In genomic region chr12:21940549-21940948, GRCh38 we compare ENCODE assay signal across 8 cellular contexts. TPM values are rescaled to one million over a fixed set of nuclear protein-coding genes. Genes with fewer than 3 reads are reported as not detected.
A peak's percentile ranks its signal among the peaks of the same experiment; 100 is the strongest.
DNase-seq lines count a peak whose midpoint lies in the region; ATAC-seq, FAIRE-seq and TF ChIP-seq lines count a peak whose summit lies in the region.
"Had no signal": no experiment of that assay in that cellular context is flagged by ENCODE, and none has a peak within 500 bp of the region (broad histone marks: within the 10 kb centered on the region; RNA-seq: fewer than 3 reads in every experiment).

No MANE protein-coding gene starts in this region.

- H3K36me3 ChIP-seq in astrocyte (ENCODE audit: insufficient read depth, low read length) (no peaks in the 10 kb centered on the region), iPS-20b (ENCODE audit: insufficient read depth, low read depth, low read length) (no peaks in the 10 kb centered on the region)

- H3K4me1 ChIP-seq in astrocyte (ENCODE audit: insufficient read depth, low read length) (no peaks in the 10 kb centered on the region), iPS-20b (ENCODE audit: insufficient read depth, low read length) (no peaks in the 10 kb centered on the region)

- H3K9me3 Mint-ChIP-seq in astrocyte (ENCODE audit: unreplicated experiment): no peaks in the 10 kb centered on the region

- no peaks in the 10 kb centered on the region for H4K20me1 ChIP-seq in astrocyte (ENCODE audit: insufficient read depth, low read length)

- no peak overlapping the region for H3K27ac ChIP-seq in astrocyte (ENCODE audit: low read depth, low read length)
- no peak overlapping the region for H3K27ac ChIP-seq in iPS-20b (ENCODE audit: low read length)
- peak overlapping the region in 14 of 21 experiments; percentile 9 to 84 (median 64) for H3K27ac ChIP-seq in skin epidermis

- H3K9me3 ChIP-seq in astrocyte (ENCODE audit: insufficient read depth, low read depth, low read length) (no peaks in the 10 kb centered on the region), iPS-20b (ENCODE audit: insufficient read depth, low read depth, low read length) (no peaks in the 10 kb centered on the region)

- ATAC-seq in HG02885 (IDR thresholded peaks at IDR 0.05; ENCODE audit: poor library complexity, unreplicated experiment) (no peak), HG03280 (IDR thresholded peaks at IDR 0.05; ENCODE audit: unreplicated experiment) (no peak)
- ATAC-seq: GM12878 had no signal

- no peaks in the 10 kb centered on the region for H3K36me3 Mint-ChIP-seq in astrocyte (ENCODE audit: low read depth, unreplicated experiment)

- peak overlapping the region; percentile 96 for H3K4me2 ChIP-seq in astrocyte (ENCODE audit: low read length)

- peaks cover 3% of the 10 kb centered on the region for H3K4me1 Mint-ChIP-seq in astrocyte (ENCODE audit: low read depth, unreplicated experiment)

- H3K27me3 ChIP-seq in astrocyte (ENCODE audit: insufficient read depth, low read length) (peaks cover 3% of the 10 kb centered on the region), iPS-20b (ENCODE audit: insufficient read depth, low read length) (peaks cover 43% of the 10 kb centered on the region)

- TF ChIP-seq CTCF in HFF-Myc (IDR thresholded peaks at IDR 0.05; ENCODE audit: low read depth, low read length, missing control alignments) (no peak), astrocyte (IDR thresholded peaks at IDR 0.05; ENCODE audit: insufficient read depth, low read depth, low read length) (no peak)

- H3K79me2 ChIP-seq in astrocyte (ENCODE audit: insufficient read depth, low read length): no peaks in the 10 kb centered on the region

- peak overlapping the region; percentile 82 for H2AFZ ChIP-seq in astrocyte (ENCODE audit: low read depth, low read length)

- no peak overlapping the region for H3K27ac Mint-ChIP-seq in astrocyte (ENCODE audit: unreplicated experiment)

- H3K27me3 Mint-ChIP-seq in astrocyte (ENCODE audit: low read depth, unreplicated experiment): peaks cover 42% of the 10 kb centered on the region

- no peak for FAIRE-seq in astrocyte (lab: Jason Lieb, UNC)
- FAIRE-seq: GM12878 had no signal

- H3K4me3 Mint-ChIP-seq in astrocyte (ENCODE audit: unreplicated experiment): peak overlapping the region; percentile 89

- H3K9ac ChIP-seq in astrocyte (ENCODE audit: low read length) (peak overlapping the region; percentile 81), iPS-20b (ENCODE audit: low read depth, low read length) (no peak overlapping the region)

- no peak for DNase-seq in HFF-Myc (ENCODE audit: extremely low read depth, low read depth)
- no peak for DNase-seq in astrocyte (ENCODE audit: low read depth)
- no peak for DNase-seq in OCI-M2 (lab: John Stamatoyannopoulos, UW; ENCODE audit: unreplicated experiment)

- H3K4me3 ChIP-seq in HFF-Myc (replicated peaks; ENCODE audit: low read depth, low read length): peak overlapping the region; percentile 36
- peak overlapping the region; percentile 72 for H3K4me3 ChIP-seq in astrocyte (ENCODE audit: insufficient read depth, low read depth, low read length)
- peak overlapping the region; percentile 87 for H3K4me3 ChIP-seq in iPS-20b (ENCODE audit: low read length)
- peak overlapping the region in 6 of 7 experiments; percentile 13 to 37 (median 29) for H3K4me3 ChIP-seq in skin epidermis
- H3K4me3 ChIP-seq: GM12878 had no signal

RNA-seq across cellular contexts. Expression of gene ABCC9, which starts 0.7 kb away (rescaled TPM):
- 0.36 and 0.41 TPM in 2 replicates for total RNA-seq in astrocyte

Comparison
In these comparisons a context has a peak if more than half of its experiments do, and no peak if none do; other contexts are left out.
1. H3K4me3 ChIP-seq: peak in every context shown above with its lines; median percentile 87 in iPS-20b; 72 in astrocyte; 36 in HFF-Myc; 29 in skin epidermis.
2. H3K27ac ChIP-seq: peak in skin epidermis (14 of 21); none in astrocyte (single experiment) and iPS-20b (single experiment).